ENCODE assay signal across 8 cellular contexts in genomic region chr7:150756858-150757257, GRCh38. TPM values are rescaled to one million over a fixed set of nuclear protein-coding genes. Genes with fewer than 3 reads are reported as not detected.
DNase-seq lines count a peak whose midpoint lies in the region; ATAC-seq, FAIRE-seq and TF ChIP-seq lines count a peak whose summit lies in the region.

No MANE protein-coding gene starts in this region.

- H3K4me2 ChIP-seq in SK-N-SH: no peak overlapping the region

- CTCF ChIA-PET in GM10248 (lab: Yijun Ruan, JAX) (interaction anchor here (0.7 to 4.8 kb wide), 10 partner anchors 10 to 323 kb away, joined by 3 to 31 read pairs (median 4); partner anchors contain the start of gene GIMAP1), SK-N-SH (lab: Yijun Ruan, JAX) (interaction anchor here (1.2 to 1.7 kb wide), 4 partner anchors 10 to 308 kb away, joined by 3 to 7 read pairs (median 4); partner anchors contain the start of gene GIMAP5)

- TF ChIP-seq CTCF in GM10248 (IDR thresholded peaks at IDR 0.05; ENCODE audit: control extremely low read depth, extremely low read depth, low read depth, missing control alignments): peak; percentile 41
- peak; percentile 55 for TF ChIP-seq CTCF in SK-N-SH (IDR thresholded peaks at IDR 0.05)
- peak; percentile 73 for TF ChIP-seq CTCF in left ventricle myocardium inferior (IDR thresholded peaks at IDR 0.05; ENCODE audit: borderline replicate concordance)

- H3K27me3 ChIP-seq in SK-N-SH (ENCODE audit: insufficient read depth): peaks cover 8% of the 10 kb centered on the region; the same call in 1 of the 2 replicates
- H3K27me3 ChIP-seq in left ventricle myocardium inferior (ENCODE audit: low read depth): no peaks in the 10 kb centered on the region

- H3F3A ChIP-seq in SK-N-SH (replicated peaks; ENCODE audit: insufficient read depth): peaks cover 3% of the 10 kb centered on the region

- 9% methylated on average over 1 of the region's 1 CpG for WGBS in SK-N-SH (ENCODE audit: low lambda C conversion rate)

- H4K20me1 ChIP-seq in SK-N-SH (ENCODE audit: insufficient read depth): no peaks in the 10 kb centered on the region

- intact Hi-C loops in left ventricle myocardium inferior (cut with micrococcal nuclease): loop anchor here (2.0 kb wide), 1 partner anchor 308 kb away; no protein-coding TSS in a partner anchor

- no peaks in the 10 kb centered on the region for H3K4me1 ChIP-seq in SK-N-SH (ENCODE audit: control insufficient read depth in 1 of 2, insufficient read depth in 2 of 2, low read depth in 1 of 2, low read length in 1 of 2)
- H3K4me1 ChIP-seq in left ventricle myocardium inferior: peaks cover 47% of the 10 kb centered on the region

- DNase-seq in GM10248 (ENCODE audit: extremely low spot score) (peak; percentile 40), SK-N-SH (no peak), left ventricle myocardium inferior (no peak), NCI-H2227 (lab: John Stamatoyannopoulos, UW; ENCODE audit: unreplicated experiment) (no peak), middle frontal gyrus (ENCODE audit: extremely low spot score, low spot score) (no peak)
- no peak for DNase-seq in activated CD8-positive, alpha-beta memory T cell treated with anti-CD3 and anti-CD28 coated beads for 24 hours

- FAIRE-seq in A204.1 (lab: Jason Lieb, UNC): peak; percentile 55

- H3K36me3 ChIP-seq in SK-N-SH (replicated peaks in 1 of 2; ENCODE audit: control insufficient read depth in 1 of 2, insufficient read depth in 2 of 2, low read length in 1 of 2) (no peaks in the 10 kb centered on the region), left ventricle myocardium inferior (no peaks in the 10 kb centered on the region)

- no peak overlapping the region for H3K4me3 ChIP-seq in SK-N-SH (ENCODE audit: low read depth in 2 of 2, low read length in 1 of 2)
- no peak overlapping the region for H3K4me3 ChIP-seq in left ventricle myocardium inferior

- no peaks in the 10 kb centered on the region for H3K79me2 ChIP-seq in SK-N-SH (ENCODE audit: insufficient read depth)

- peak; percentile 55 for TF ChIP-seq RAD21 in SK-N-SH (IDR thresholded peaks at IDR 0.05; ENCODE audit: low read length)

- H2AFZ ChIP-seq in SK-N-SH (ENCODE audit: low read depth): no peak overlapping the region

- H3K9me3 ChIP-seq in SK-N-SH (no peaks in the 10 kb centered on the region), left ventricle myocardium inferior (replicated peaks) (peaks cover 8% of the 10 kb centered on the region)

- no peak for ATAC-seq in HG03175 (IDR thresholded peaks at IDR 0.05; ENCODE audit: unreplicated experiment)

- TF ChIP-seq EP300 in SK-N-SH (IDR thresholded peaks at IDR 0.05; ENCODE audit: borderline replicate concordance in 1 of 2, low read depth in 1 of 2, low read length in 1 of 2): no peak

- POLR2A ChIA-PET in GM10248 (lab: Yijun Ruan, JAX) (no interaction called here), SK-N-SH (lab: Yijun Ruan, JAX) (no interaction called here)

- H3K9ac ChIP-seq in SK-N-SH: no peak overlapping the region

- H3K27ac ChIP-seq in SK-N-SH (ENCODE audit: low read depth in 2 of 2, low read length in 1 of 2): no peak overlapping the region
- H3K27ac ChIP-seq in left ventricle myocardium inferior (replicated peaks): peak overlapping the region; percentile 83

- H3K9me2 ChIP-seq in SK-N-SH: no peaks in the 10 kb centered on the region

TF ChIP-seq in SK-N-SH, 30 proteins besides CTCF, POLR2A, EP300 and RAD21:
- TF ChIP-seq CHD2 (IDR thresholded peaks at IDR 0.05; ENCODE audit: low read length, partially characterized antibody): no peak
- TF ChIP-seq SMC3 (IDR thresholded peaks at IDR 0.05; ENCODE audit: low read depth, low read length): peak; percentile 36
- no peak for TF ChIP-seq GABPA (IDR thresholded peaks at IDR 0.05; ENCODE audit: low read depth)
TF ChIP-seq in SK-N-SH: peak in this region for 1.

RNA-seq across cellular contexts. Expression of gene GIMAP5, which starts 19.6 kb away (rescaled TPM):
- not detected in 2 replicates for polyA plus RNA-seq in SK-N-SH (2012; rRNA removed)
- not detected in 2 replicates for polyA plus RNA-seq in SK-N-SH (2012; cell fraction: cytosol; rRNA removed)
- not detected in 2 replicates for polyA plus RNA-seq in SK-N-SH (2012; cell fraction: nucleus; rRNA removed)
- 10.7 TPM for total RNA-seq in left ventricle myocardium inferior

RNA-seq across cellular contexts. Expression of gene GIMAP1, which starts 40.4 kb away (rescaled TPM):
- polyA plus RNA-seq in SK-N-SH (2012; rRNA removed): not detected in 2 replicates
- polyA plus RNA-seq in SK-N-SH (2012; cell fraction: cytosol; rRNA removed): under 0.01 TPM in 1 of 2 replicates, not detected in the other
- polyA plus RNA-seq in SK-N-SH (2012; cell fraction: nucleus; rRNA removed): not detected in 2 replicates
- 5.9 TPM for total RNA-seq in left ventricle myocardium inferior

RNA-seq across cellular contexts. Expression of gene TMEM176B, which starts 43.3 kb away (rescaled TPM):
- 0.15 TPM in 1 of 2 replicates, not detected in the other for polyA plus RNA-seq in SK-N-SH (2012; rRNA removed)
- 0.06 and 0.25 TPM in 2 replicates for polyA plus RNA-seq in SK-N-SH (2012; cell fraction: cytosol; rRNA removed)
- 0.14 TPM in 2 replicates for polyA plus RNA-seq in SK-N-SH (2012; cell fraction: nucleus; rRNA removed)
- 34.0 TPM for total RNA-seq in left ventricle myocardium inferior

RNA-seq across cellular contexts. Expression of gene TMEM176A, which starts 43.7 kb away (rescaled TPM):
- polyA plus RNA-seq in SK-N-SH (2012; rRNA removed): not detected in 2 replicates
- not detected in 2 replicates for polyA plus RNA-seq in SK-N-SH (2012; cell fraction: cytosol; rRNA removed)
- not detected in 2 replicates for polyA plus RNA-seq in SK-N-SH (2012; cell fraction: nucleus; rRNA removed)
- 18.5 TPM for total RNA-seq in left ventricle myocardium inferior
